ENCODE assay signal across 8 cellular contexts in the genomic region with DNA sequence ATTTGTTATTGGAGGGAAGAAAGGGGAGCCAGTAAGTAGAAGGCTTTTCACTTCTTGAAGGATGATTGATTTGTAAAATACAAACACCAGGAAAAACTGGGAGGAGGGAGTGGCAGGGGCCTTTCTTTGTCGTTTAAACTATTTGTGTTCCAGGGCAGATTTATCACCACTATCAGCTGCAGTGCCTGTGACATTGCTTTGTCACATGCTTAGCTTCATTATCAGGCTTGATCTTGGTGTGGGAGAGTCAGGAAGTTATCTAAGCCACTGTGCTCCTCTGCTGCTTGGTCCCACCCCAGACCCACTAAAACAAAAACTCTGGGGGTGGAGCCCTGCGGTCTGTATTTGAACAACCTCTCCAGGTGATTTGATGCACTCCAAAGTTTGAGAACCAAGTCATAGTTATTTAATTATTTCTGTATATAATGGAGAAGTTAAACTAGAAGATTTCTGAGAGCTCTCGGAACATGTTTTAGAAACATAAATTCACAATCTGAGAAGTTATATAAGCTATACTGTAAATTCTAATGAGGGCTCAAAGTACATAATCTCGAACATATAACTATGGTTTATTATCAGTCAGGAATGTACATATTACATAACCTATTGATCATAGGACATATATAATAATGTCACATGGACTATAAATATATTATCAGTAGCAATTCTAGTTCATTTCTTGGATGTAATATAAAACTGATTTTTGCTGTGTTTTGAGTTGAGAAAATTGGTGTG.
DNase-seq lines count a peak whose midpoint lies in the region; ATAC-seq and TF ChIP-seq lines count a peak whose summit lies in the region.

No MANE protein-coding gene starts in this region.

- no peaks in the 10 kb centered on the region for H3K9me3 Mint-ChIP-seq in endodermal cell

- TF ChIP-seq CTCF in endodermal cell (conservative IDR thresholded peaks at IDR 0.05) (no peak), esophagus squamous epithelium (IDR thresholded peaks at IDR 0.05) (no peak), esophagus muscularis mucosa (IDR thresholded peaks at IDR 0.05) (no peak)

- H3K27ac ChIP-seq in endodermal cell (ENCODE audit: low read depth, low read length) (peak overlapping the region; percentile 59), esophagus squamous epithelium (peak overlapping the region in 2 of 4 donors; percentile 23 to 31), esophagus muscularis mucosa (replicated peaks in 1 of 4) (no peak overlapping the region)

- WGBS in endodermal cell (ENCODE audit: insufficient coverage in 1 of 2, insufficient read length in 1 of 2), 2 experiments: 32 to 86% methylated on average over 1 to 2 of the region's 4 CpGs
- WGBS in esophagus squamous epithelium, 2 donors: 49 to 54% methylated on average over 4 of the region's 4 CpGs
- WGBS in esophagus muscularis mucosa: 63% methylated on average over 4 of the region's 4 CpGs

- peak overlapping the region; percentile 19 for H3K4me3 ChIP-seq in endodermal cell (ENCODE audit: low read length)
- no peak overlapping the region for H3K4me3 ChIP-seq in esophagus squamous epithelium
- no peak overlapping the region for H3K4me3 ChIP-seq in esophagus muscularis mucosa

- no peaks in the 10 kb centered on the region for H3K9me3 ChIP-seq in endodermal cell (ENCODE audit: control insufficient read depth, low read length)
- no peaks in the 10 kb centered on the region for H3K9me3 ChIP-seq in esophagus squamous epithelium
- no peaks in the 10 kb centered on the region for H3K9me3 ChIP-seq in esophagus muscularis mucosa

- TF ChIP-seq POLR2A in esophagus squamous epithelium (IDR thresholded peaks at IDR 0.05) (peak in 1 of 4 donors; percentile 23), esophagus muscularis mucosa (IDR thresholded peaks at IDR 0.05; ENCODE audit: low read depth) (no peak)

- H3K27me3 Mint-ChIP-seq in endodermal cell (ENCODE audit: insufficient read depth): no peaks in the 10 kb centered on the region

- H3K27me3 ChIP-seq in endodermal cell (ENCODE audit: control insufficient read depth, insufficient read depth, low read length, poor library complexity, severe bottlenecking) (no peaks in the 10 kb centered on the region), esophagus squamous epithelium (no peaks in the 10 kb centered on the region), esophagus muscularis mucosa (no peaks in the 10 kb centered on the region)

- peaks cover 34% of the 10 kb centered on the region for H3K4me1 Mint-ChIP-seq in endodermal cell

- DNase-seq in activated CD4-positive, CD25-positive, alpha-beta regulatory T cell (lab: John Stamatoyannopoulos, UW): peak in 3 of 4 experiments; percentile 17 to 40 (median 30)
- DNase-seq in endodermal cell: peak; percentile 77
- DNase-seq in stimulated activated CD8-positive, alpha-beta memory T cell treated with anti-CD3 and anti-CD28 coated beads, Interleukin-12 subunit alpha, Interleukin-12 subunit beta, amount 100 ng/mL, for 1 hour (ENCODE audit: low read depth): peak; percentile 55
- DNase-seq in NCI-H1092 treated with DMSO at 0.1 percent for 48 hours (lab: John Stamatoyannopoulos, UW): no peak
- no peak for DNase-seq in DMS53 treated with DMSO at 0.1 percent for 48 hours (lab: John Stamatoyannopoulos, UW; ENCODE audit: unreplicated experiment)
- no peak for DNase-seq in esophagus squamous epithelium (lab: John Stamatoyannopoulos, UW)
- no peak for DNase-seq in esophagus muscularis mucosa (ENCODE audit: extremely low spot score)

- H3K4me1 ChIP-seq in endodermal cell (ENCODE audit: control insufficient read depth, insufficient read depth, low read length) (peaks cover 16% of the 10 kb centered on the region), esophagus squamous epithelium (peaks cover 0 to 5% (median 0%) of the 10 kb centered on the region in 3 donors), esophagus muscularis mucosa (peaks cover 4 to 12% (median 7%) of the 10 kb centered on the region in 4 donors)

- H3K4me3 Mint-ChIP-seq in endodermal cell: no peak overlapping the region

- intact Hi-C loops in esophagus squamous epithelium (cut with DNase I) (no loop called here), esophagus muscularis mucosa (cut with DNase I) (loop anchor here (5.0 kb wide), 1 partner anchor 638 kb away; no protein-coding TSS in a partner anchor)

- H3K36me3 Mint-ChIP-seq in endodermal cell (ENCODE audit: low read depth): peaks cover 11% of the 10 kb centered on the region

- ATAC-seq in HG02623 (IDR thresholded peaks at IDR 0.05; ENCODE audit: unreplicated experiment): peak; percentile 41

- H3K36me3 ChIP-seq in endodermal cell (ENCODE audit: control insufficient read depth, insufficient read depth, low read length) (peaks cover 32% of the 10 kb centered on the region), esophagus squamous epithelium (no peaks in the 10 kb centered on the region), esophagus muscularis mucosa (no peaks in the 10 kb centered on the region)

- H3K27ac Mint-ChIP-seq in endodermal cell: peak overlapping the region; percentile 62

- TF ChIP-seq EP300 in esophagus muscularis mucosa (IDR thresholded peaks at IDR 0.05): no peak

- H3K9ac ChIP-seq in endodermal cell (ENCODE audit: extremely low read depth, low read length, poor library complexity, severe bottlenecking): peak overlapping the region; percentile 5

Comparison
In these comparisons a context has a peak if more than half of its experiments do, and no peak if none do; other contexts are left out.
1. DNase-seq: peak in activated CD4-positive, CD25-positive, alpha-beta regulatory T cell (3 of 4), endodermal cell (single experiment) and stimulated activated CD8-positive, alpha-beta memory T cell treated with anti-CD3 and anti-CD28 coated beads, Interleukin-12 subunit alpha, Interleukin-12 subunit beta, amount 100 ng/mL, for 1 hour (single experiment); none in NCI-H1092 treated with DMSO at 0.1 percent for 48 hours (single experiment), DMS53 treated with DMSO at 0.1 percent for 48 hours (single experiment), esophagus squamous epithelium (single experiment) and esophagus muscularis mucosa (single experiment).